8 cellular contexts compared by ENCODE assay signal in genomic region chr20:6265204-6265904, GRCh38.
DNase-seq lines count a peak whose midpoint lies in the region; ATAC-seq, FAIRE-seq and TF ChIP-seq lines count a peak whose summit lies in the region.

No MANE protein-coding gene starts in this region.

- no peak overlapping the region for H3K23ac ChIP-seq in H1 (ENCODE audit: insufficient read length)

- H3K36me3 Mint-ChIP-seq in T-helper 2 cell treated with Interferon-gamma antibody and Interleukin-4, amounts not matched to agents 5 μg/mL and 100 μg/mL, for 36 hours (ENCODE audit: low read depth): no peaks in the 10 kb centered on the region

- no peak overlapping the region for H3K27ac Mint-ChIP-seq in stimulated activated naive CD8-positive, alpha-beta T cell treated with anti-CD3 and anti-CD28 coated beads, Interleukin-15, amount 100 ng/mL, for 72 hours
- H3K27ac Mint-ChIP-seq in T-helper 2 cell treated with Interferon-gamma antibody and Interleukin-4, amounts not matched to agents 5 μg/mL and 100 μg/mL, for 36 hours: no peak overlapping the region

- peaks cover 6% of the 10 kb centered on the region for H3K4me1 Mint-ChIP-seq in stimulated activated naive CD8-positive, alpha-beta T cell treated with anti-CD3 and anti-CD28 coated beads, Interleukin-15, amount 100 ng/mL, for 72 hours
- H3K4me1 Mint-ChIP-seq in T-helper 2 cell treated with Interferon-gamma antibody and Interleukin-4, amounts not matched to agents 5 μg/mL and 100 μg/mL, for 36 hours (ENCODE audit: low read depth): no peaks in the 10 kb centered on the region

- no peak for DNase-seq in stimulated activated naive CD8-positive, alpha-beta T cell treated with anti-CD3 and anti-CD28 coated beads, Interleukin-15, Interleukin-2, amounts not matched to agents 100 U/mL and 50 U/mL, for 24 hours
- no peak for DNase-seq in stimulated activated naive CD8-positive, alpha-beta T cell treated with anti-CD3 and anti-CD28 coated beads, Interleukin-15, amount 100 ng/mL, for 72 hours
- DNase-seq in NCI-H774 (lab: John Stamatoyannopoulos, UW): peak; percentile 43
- no peak for DNase-seq in H1 (ENCODE audit: low read depth in 1 of 2, low spot score in 2 of 2)
- DNase-seq in non-pigmented ciliary epithelial cell (ENCODE audit: low read depth): peak; percentile 70
- no peak for DNase-seq in NCI-H187 (lab: John Stamatoyannopoulos, UW)
- DNase-seq in activated CD4-positive, alpha-beta T cell treated with anti-CD3 and anti-CD28 coated beads for 1 hour: no peak
- DNase-seq in T-helper 2 cell treated with Interferon-gamma antibody and Interleukin-4, amounts not matched to agents 5 μg/mL and 100 μg/mL, for 36 hours (ENCODE audit: low spot score): no peak

- H3K9me3 ChIP-seq in H1 (ENCODE audit: insufficient read depth in 2 of 2, low read depth in 1 of 2, low read length in 1 of 2): no peaks in the 10 kb centered on the region

- H4K5ac ChIP-seq in H1 (ENCODE audit: insufficient read length, low read depth, low read length): no peak overlapping the region

- H2BK120ac ChIP-seq in H1 (replicated peaks; ENCODE audit: low read depth, low read length): no peak overlapping the region

- no peak overlapping the region for H3K27ac ChIP-seq in H1 (ENCODE audit: low read depth, low read length)

- no peak overlapping the region for H3K4me3 ChIP-seq in H1 (ENCODE audit: extremely low read depth in 1 of 4, insufficient read depth in 2 of 4, low read depth in 3 of 4, low read length in 4 of 4)

- no peak overlapping the region for H3K56ac ChIP-seq in H1 (replicated peaks; ENCODE audit: insufficient read length, low read depth, low read length)

- no peaks in the 10 kb centered on the region; a peak in 2 of 7 replicates for H3K4me1 ChIP-seq in H1 (replicated peaks in 1 of 4; ENCODE audit: control insufficient read depth in 3 of 4, insufficient read depth in 4 of 4, low read length in 3 of 4)

- no peak overlapping the region for H4K8ac ChIP-seq in H1 (ENCODE audit: extremely low read depth, insufficient read depth, low read length)

- CTCF ChIA-PET in H1 (lab: Charles Lee; ENCODE audit: partially characterized antibody): interaction anchor here (0.7 to 2.3 kb wide), 27 partner anchors 10 to 564 kb away, joined by 3 to 10 read pairs (median 4); no protein-coding TSS in a partner anchor

- FAIRE-seq in H1 (lab: Jason Lieb, UNC): peak; percentile 7

- no peak overlapping the region for H2BK5ac ChIP-seq in H1 (ENCODE audit: low read depth, low read length)

- H3K79me2 ChIP-seq in H1 (ENCODE audit: control insufficient read depth in 1 of 2, insufficient read depth in 2 of 2, low read length in 2 of 2): no peaks in the 10 kb centered on the region

- no peak overlapping the region for H2AK5ac ChIP-seq in H1 (ENCODE audit: low read depth, low read length)

- H3K27me3 Mint-ChIP-seq in stimulated activated naive CD8-positive, alpha-beta T cell treated with anti-CD3 and anti-CD28 coated beads, Interleukin-15, amount 100 ng/mL, for 72 hours: peaks cover 6% of the 10 kb centered on the region
- peaks cover 2% of the 10 kb centered on the region for H3K27me3 Mint-ChIP-seq in T-helper 2 cell treated with Interferon-gamma antibody and Interleukin-4, amounts not matched to agents 5 μg/mL and 100 μg/mL, for 36 hours (ENCODE audit: low read depth)

- H2BK15ac ChIP-seq in H1 (ENCODE audit: low read length): no peak overlapping the region

- no peaks in the 10 kb centered on the region for H4K20me1 ChIP-seq in H1 (replicated peaks in 1 of 2; ENCODE audit: control insufficient read depth in 1 of 2, insufficient read depth in 2 of 2, low read length in 2 of 2)

- TF ChIP-seq CTCF in H1 (IDR thresholded peaks at IDR 0.05; ENCODE audit: control extremely low read depth in 1 of 3, insufficient read depth in 1 of 3, low read depth in 1 of 3, low read length in 3 of 3): peak in 2 of 3 experiments; percentile 43 to 46; a peak in 3 of 4 replicates

- H3K23me2 ChIP-seq in H1 (ENCODE audit: low read depth, low read length): no peaks in the 10 kb centered on the region

- no peak overlapping the region for H2BK12ac ChIP-seq in H1 (ENCODE audit: low read depth, low read length)

- ATAC-seq in stimulated activated naive CD8-positive, alpha-beta T cell treated with anti-CD3 and anti-CD28 coated beads, Interleukin-15, Interleukin-2, amounts not matched to agents 100 U/mL and 50 U/mL, for 24 hours: peak; percentile 80
- ATAC-seq in stimulated activated naive CD8-positive, alpha-beta T cell treated with anti-CD3 and anti-CD28 coated beads, Interleukin-15, amount 100 ng/mL, for 72 hours: no peak

- H3K14ac ChIP-seq in H1 (ENCODE audit: insufficient read length): no peak overlapping the region

- no peak overlapping the region for H4K91ac ChIP-seq in H1 (replicated peaks; ENCODE audit: insufficient read length, low read length)

- no peak overlapping the region for H3K9ac ChIP-seq in H1 (replicated peaks in 1 of 4; ENCODE audit: extremely low read depth in 1 of 4, low read depth in 3 of 4, low read length in 3 of 4)

- H2AFZ ChIP-seq in H1 (ENCODE audit: low read length): peak overlapping the region; percentile 87; the same call in 1 of the 2 replicates

- H2BK20ac ChIP-seq in H1 (ENCODE audit: low read length): no peak overlapping the region

- H3K79me1 ChIP-seq in H1 (ENCODE audit: low read depth, low read length): no peaks in the 10 kb centered on the region

- peak; percentile 84 for TF ChIP-seq RAD21 in H1 (IDR thresholded peaks at IDR 0.05 in 1 of 2, conservative IDR thresholded peaks at IDR 0.05 in 1 of 2; ENCODE audit: low read depth in 2 of 2, low read length in 2 of 2)

- no peak for TF ChIP-seq EP300 in H1 (IDR thresholded peaks at IDR 0.05; ENCODE audit: borderline replicate concordance in 1 of 2, low read depth in 2 of 2, low read length in 2 of 2)

- H3K4ac ChIP-seq in H1 (replicated peaks; ENCODE audit: insufficient read length, low read depth, low read length): no peak overlapping the region

- no peak for TF ChIP-seq POLR2A in H1 (IDR thresholded peaks at IDR 0.05; ENCODE audit: control extremely low read depth in 1 of 2, low read depth in 2 of 2, low read length in 2 of 2)

- WGBS in H1 (ENCODE audit: extremely low coverage in 1 of 2, insufficient coverage in 1 of 2, insufficient read length in 1 of 2, insufficient replicate concordance in 2 of 2, low coverage in 1 of 2, low lambda C conversion rate in 2 of 2, missing lambda C conversion rate in 1 of 2), 2 experiments: 76% methylated on average over 10 of the region's 10 CpGs; no CpG with 5 or more reads in 1 of the 2 experiments

- H3K4me3 Mint-ChIP-seq in stimulated activated naive CD8-positive, alpha-beta T cell treated with anti-CD3 and anti-CD28 coated beads, Interleukin-15, amount 100 ng/mL, for 72 hours: no peak overlapping the region
- H3K4me3 Mint-ChIP-seq in T-helper 2 cell treated with Interferon-gamma antibody and Interleukin-4, amounts not matched to agents 5 μg/mL and 100 μg/mL, for 36 hours: no peak overlapping the region

- peaks cover 0 to 7% of the 10 kb centered on the region in 2 donors for H3K9me3 Mint-ChIP-seq in stimulated activated naive CD8-positive, alpha-beta T cell treated with anti-CD3 and anti-CD28 coated beads, Interleukin-15, amount 100 ng/mL, for 72 hours
- H3K9me3 Mint-ChIP-seq in T-helper 2 cell treated with Interferon-gamma antibody and Interleukin-4, amounts not matched to agents 5 μg/mL and 100 μg/mL, for 36 hours: no peaks in the 10 kb centered on the region

- no peaks in the 10 kb centered on the region for H3K36me3 ChIP-seq in H1 (ENCODE audit: control insufficient read depth in 2 of 4, insufficient read depth in 4 of 4, low read length in 3 of 4)

- POLR2A ChIA-PET in H1 (lab: Charles Lee; ENCODE audit: partially characterized antibody): no interaction called here

- no peaks in the 10 kb centered on the region; a peak in 1 of 7 replicates for H3K27me3 ChIP-seq in H1 (replicated peaks in 1 of 4; ENCODE audit: control insufficient read depth in 3 of 4, extremely low read depth in 1 of 4, insufficient read depth in 3 of 4, low read length in 3 of 4)

- no peak overlapping the region for H3K4me2 ChIP-seq in H1 (ENCODE audit: insufficient read depth in 1 of 2, low read depth in 2 of 2, low read length in 2 of 2)

- no peak overlapping the region for H3K18ac ChIP-seq in H1 (ENCODE audit: extremely low read depth, low read length)

TF ChIP-seq in H1, 55 proteins besides CTCF, POLR2A, EP300 and RAD21:
- no peak for TF ChIP-seq CHD1 (IDR thresholded peaks at IDR 0.05; ENCODE audit: low read depth, low read length)
- no peak for TF ChIP-seq YY1 (IDR thresholded peaks at IDR 0.05; ENCODE audit: low read depth, low read length)
- no peak for TF ChIP-seq TAF1 (IDR thresholded peaks at IDR 0.05; ENCODE audit: low read depth, low read length)
- TF ChIP-seq TCF12 (IDR thresholded peaks at IDR 0.05; ENCODE audit: low read depth, low read length): no peak
- TF ChIP-seq CTBP2 (IDR thresholded peaks at IDR 0.05; ENCODE audit: borderline replicate concordance, insufficient read depth, insufficient read length, low read length): no peak
- no peak for TF ChIP-seq POU5F1 (IDR thresholded peaks at IDR 0.05; ENCODE audit: low read depth, low read length)
TF ChIP-seq in H1: peak in this region for 0.

Comparison
In these comparisons a context has a peak if more than half of its experiments do, and no peak if none do; other contexts are left out.
1. DNase-seq: peak in NCI-H774 (single experiment) and non-pigmented ciliary epithelial cell (single experiment); none in stimulated activated naive CD8-positive, alpha-beta T cell treated with anti-CD3 and anti-CD28 coated beads, Interleukin-15, Interleukin-2, amounts not matched to agents 100 U/mL and 50 U/mL, for 24 hours (single experiment), stimulated activated naive CD8-positive, alpha-beta T cell treated with anti-CD3 and anti-CD28 coated beads, Interleukin-15, amount 100 ng/mL, for 72 hours (0 of 2), H1 (0 of 2), NCI-H187 (0 of 2), activated CD4-positive, alpha-beta T cell treated with anti-CD3 and anti-CD28 coated beads for 1 hour (single experiment) and T-helper 2 cell treated with Interferon-gamma antibody and Interleukin-4, amounts not matched to agents 5 μg/mL and 100 μg/mL, for 36 hours (single experiment).